Comparison of ENCODE assay signal across 14 cellular contexts in genomic region chr11:75522645-75523044, GRCh38. TPM values are rescaled to one million over a fixed set of nuclear protein-coding genes. Genes with fewer than 3 reads are reported as not detected.
DNase-seq lines count a peak whose midpoint lies in the region; ATAC-seq and TF ChIP-seq lines count a peak whose summit lies in the region.
"Had no signal": no experiment of that assay in that cellular context is flagged by ENCODE, and none has a peak within 500 bp of the region (broad histone marks: within the 10 kb centered on the region; RNA-seq: fewer than 3 reads in every experiment).

No MANE protein-coding gene starts in this region.

- H3K9me3 ChIP-seq in CD4-positive, alpha-beta T cell (ENCODE audit: control insufficient read depth, low read length), result no peaks in the 10 kb centered on the region
- no peaks in the 10 kb centered on the region for H3K9me3 ChIP-seq in T-helper 17 cell (ENCODE audit: control insufficient read depth, low read length, poor library complexity, severe bottlenecking)

- H3K27me3 Mint-ChIP-seq in CD4-positive, alpha-beta T cell, result no peaks in the 10 kb centered on the region
- H3K27me3 Mint-ChIP-seq in T-helper 17 cell (no peaks in the 10 kb centered on the region), memory B cell (no peaks in the 10 kb centered on the region)
- no peaks in the 10 kb centered on the region for H3K27me3 Mint-ChIP-seq in stimulated activated memory B cell treated with anti-CD40 and anti-IgM and Interleukin-4, amounts not matched to agents 10 μg/mL and 1 μg/mL and 100 μg/mL, for 72 hours
- peaks cover 2% of the 10 kb centered on the region for H3K27me3 Mint-ChIP-seq in activated CD4-positive, alpha-beta T cell treated with anti-CD3 and anti-CD28 coated beads, Interleukin-2, amount 10 ng/mL, durations not matched to agents 7 days and 5 days

- H3K27me3 ChIP-seq in CD4-positive, alpha-beta T cell (ENCODE audit: control insufficient read depth, insufficient read depth, low read length), result no peaks in the 10 kb centered on the region

- TF ChIP-seq CTCF in CD4-positive, alpha-beta T cell (IDR thresholded peaks at IDR 0.05), result no peak

- intact Hi-C loops in CD4-positive, alpha-beta T cell (cut with DNase I, micrococcal nuclease), result no loop called here

- H3K27ac ChIP-seq in CD4-positive, alpha-beta T cell (ENCODE audit: low read depth, low read length), result no peak overlapping the region

- ATAC-seq in CD4-positive, alpha-beta T cell (ENCODE audit: poor library complexity), result no peak
- ATAC-seq in T-helper 17 cell, result no peak
- no peak for ATAC-seq in memory B cell (ENCODE audit: low read depth)
- ATAC-seq in stimulated activated memory B cell treated with anti-CD40 and anti-IgM and Interleukin-4, amounts not matched to agents 10 μg/mL and 1 μg/mL and 100 μg/mL, for 72 hours, result no peak

- DNase-seq in CD4-positive, alpha-beta T cell, result no peak
- DNase-seq in T-helper 17 cell (no peak), memory B cell (ENCODE audit: low spot score in 2 of 2) (no peak), retina (no peak), NCI-H2107 (lab: John Stamatoyannopoulos, UW) (no peak)
- no peak for DNase-seq in activated CD4-positive, alpha-beta T cell treated with anti-CD3 and anti-CD28 coated beads, Interleukin-2, amount 10 ng/mL, durations not matched to agents 7 days and 5 days
- DNase-seq: DMS 273 treated with DMSO at 0.1 percent for 48 hours; NCI-H187; NCI-H446; NCI-H69; NK-92 treated with Interleukin-12 subunit alpha and Interleukin-12 subunit beta, amount 100 ng/mL, for 24 hours; OCI-M1; SHP77 treated with DMSO at 0.1 percent for 48 hours had no signal

- no peaks in the 10 kb centered on the region for H3K36me3 Mint-ChIP-seq in CD4-positive, alpha-beta T cell (ENCODE audit: low read depth)
- H3K36me3 Mint-ChIP-seq in T-helper 17 cell (ENCODE audit: low read depth) (no peaks in the 10 kb centered on the region), memory B cell (no peaks in the 10 kb centered on the region)
- no peaks in the 10 kb centered on the region for H3K36me3 Mint-ChIP-seq in stimulated activated memory B cell treated with anti-CD40 and anti-IgM and Interleukin-4, amounts not matched to agents 10 μg/mL and 1 μg/mL and 100 μg/mL, for 72 hours
- H3K36me3 Mint-ChIP-seq in activated CD4-positive, alpha-beta T cell treated with anti-CD3 and anti-CD28 coated beads, Interleukin-2, amount 10 ng/mL, durations not matched to agents 7 days and 5 days (ENCODE audit: low read depth), result no peaks in the 10 kb centered on the region

- CTCF ChIA-PET in CD4-positive, alpha-beta T cell (lab: Charles Lee), result interaction anchor here (0.6 to 0.9 kb wide), 2 partner anchors 16 to 107 kb away, joined by 3 to 4 read pairs; no protein-coding TSS in a partner anchor
- CTCF ChIA-PET in activated CD4-positive, alpha-beta T cell treated with anti-CD3 and anti-CD28 coated beads, Interleukin-2, amount 10 ng/mL, durations not matched to agents 7 days and 5 days (lab: Charles Lee), result interaction anchor here (0.9 to 3.0 kb wide), 10 partner anchors 10 to 116 kb away, joined by 3 to 13 read pairs (median 3); no protein-coding TSS in a partner anchor

- H3K4me1 Mint-ChIP-seq in CD4-positive, alpha-beta T cell (ENCODE audit: low read depth), result peaks cover 73% of the 10 kb centered on the region
- H3K4me1 Mint-ChIP-seq in T-helper 17 cell (peaks cover 37% of the 10 kb centered on the region), memory B cell (peaks cover 45% of the 10 kb centered on the region)
- peaks cover 59% of the 10 kb centered on the region for H3K4me1 Mint-ChIP-seq in stimulated activated memory B cell treated with anti-CD40 and anti-IgM and Interleukin-4, amounts not matched to agents 10 μg/mL and 1 μg/mL and 100 μg/mL, for 72 hours
- peaks cover 41% of the 10 kb centered on the region for H3K4me1 Mint-ChIP-seq in activated CD4-positive, alpha-beta T cell treated with anti-CD3 and anti-CD28 coated beads, Interleukin-2, amount 10 ng/mL, durations not matched to agents 7 days and 5 days

- peak overlapping the region; percentile 39 for H3K4me3 Mint-ChIP-seq in CD4-positive, alpha-beta T cell
- H3K4me3 Mint-ChIP-seq in T-helper 17 cell, result no peak overlapping the region
- peak overlapping the region; percentile 2 for H3K4me3 Mint-ChIP-seq in memory B cell
- no peak overlapping the region for H3K4me3 Mint-ChIP-seq in stimulated activated memory B cell treated with anti-CD40 and anti-IgM and Interleukin-4, amounts not matched to agents 10 μg/mL and 1 μg/mL and 100 μg/mL, for 72 hours
- no peak overlapping the region for H3K4me3 Mint-ChIP-seq in activated CD4-positive, alpha-beta T cell treated with anti-CD3 and anti-CD28 coated beads, Interleukin-2, amount 10 ng/mL, durations not matched to agents 7 days and 5 days

- peak overlapping the region; percentile 80 for H3K27ac Mint-ChIP-seq in CD4-positive, alpha-beta T cell
- H3K27ac Mint-ChIP-seq in T-helper 17 cell, result peak overlapping the region; percentile 89
- H3K27ac Mint-ChIP-seq in memory B cell, result no peak overlapping the region
- H3K27ac Mint-ChIP-seq in stimulated activated memory B cell treated with anti-CD40 and anti-IgM and Interleukin-4, amounts not matched to agents 10 μg/mL and 1 μg/mL and 100 μg/mL, for 72 hours, result peak overlapping the region; percentile 82
- no peak overlapping the region for H3K27ac Mint-ChIP-seq in activated CD4-positive, alpha-beta T cell treated with anti-CD3 and anti-CD28 coated beads, Interleukin-2, amount 10 ng/mL, durations not matched to agents 7 days and 5 days

- POLR2A ChIA-PET in CD4-positive, alpha-beta T cell (lab: Charles Lee), result interaction anchor here (1.0 to 1.2 kb wide), 3 partner anchors 12 to 122 kb away, joined by 3 to 4 read pairs (median 3); no protein-coding TSS in a partner anchor
- POLR2A ChIA-PET in activated CD4-positive, alpha-beta T cell treated with anti-CD3 and anti-CD28 coated beads, Interleukin-2, amount 10 ng/mL, durations not matched to agents 7 days and 5 days (lab: Charles Lee), result no interaction called here

- no peaks in the 10 kb centered on the region for H3K9me3 Mint-ChIP-seq in CD4-positive, alpha-beta T cell
- H3K9me3 Mint-ChIP-seq in memory B cell, result no peaks in the 10 kb centered on the region
- no peaks in the 10 kb centered on the region for H3K9me3 Mint-ChIP-seq in stimulated activated memory B cell treated with anti-CD40 and anti-IgM and Interleukin-4, amounts not matched to agents 10 μg/mL and 1 μg/mL and 100 μg/mL, for 72 hours
- no peaks in the 10 kb centered on the region for H3K9me3 Mint-ChIP-seq in activated CD4-positive, alpha-beta T cell treated with anti-CD3 and anti-CD28 coated beads, Interleukin-2, amount 10 ng/mL, durations not matched to agents 7 days and 5 days

RNA-seq across cellular contexts. Expression of gene GDPD5, which starts 3.1 kb away (rescaled TPM):
- 100 to 1,000 TPM in 1 of 2 experiments, 10 to 100 TPM in 1; 91.6 to 101 TPM for total RNA-seq in CD4-positive, alpha-beta T cell
- 100 to 1,000 TPM in 1 of 2 donors, 10 to 100 TPM in 1; 77.3 to 108 TPM for total RNA-seq in T-helper 17 cell
- 10 to 100 TPM; 55.8 to 62.3 TPM for total RNA-seq in activated CD4-positive, alpha-beta T cell treated with anti-CD3 and anti-CD28 coated beads, Interleukin-2, amount 10 ng/mL, durations not matched to agents 7 days and 5 days

RNA-seq across cellular contexts. Expression of gene SERPINH1, which starts 39.4 kb away (rescaled TPM):
- 1 to 10 TPM; 3.5 to 4.1 TPM for total RNA-seq in CD4-positive, alpha-beta T cell
- 1 to 10 TPM; 3.5 to 3.6 TPM for total RNA-seq in T-helper 17 cell
- 10 to 100 TPM; 11.3 to 11.9 TPM for total RNA-seq in activated CD4-positive, alpha-beta T cell treated with anti-CD3 and anti-CD28 coated beads, Interleukin-2, amount 10 ng/mL, durations not matched to agents 7 days and 5 days

Comparison
In these comparisons a context has a peak if more than half of its experiments do, and no peak if none do; other contexts are left out.
1. H3K27ac Mint-ChIP-seq: peak in CD4-positive, alpha-beta T cell (single experiment), T-helper 17 cell (single experiment) and stimulated activated memory B cell treated with anti-CD40 and anti-IgM and Interleukin-4, amounts not matched to agents 10 μg/mL and 1 μg/mL and 100 μg/mL, for 72 hours (single experiment); none in memory B cell (single experiment) and activated CD4-positive, alpha-beta T cell treated with anti-CD3 and anti-CD28 coated beads, Interleukin-2, amount 10 ng/mL, durations not matched to agents 7 days and 5 days (single experiment).
2. H3K4me3 Mint-ChIP-seq: peak in CD4-positive, alpha-beta T cell (single experiment) and memory B cell (single experiment); none in T-helper 17 cell (single experiment), stimulated activated memory B cell treated with anti-CD40 and anti-IgM and Interleukin-4, amounts not matched to agents 10 μg/mL and 1 μg/mL and 100 μg/mL, for 72 hours (single experiment) and activated CD4-positive, alpha-beta T cell treated with anti-CD3 and anti-CD28 coated beads, Interleukin-2, amount 10 ng/mL, durations not matched to agents 7 days and 5 days (single experiment).